ENCODE assay signal across 18 cellular contexts in genomic region chr5:128276537-128277216, GRCh38.
DNase-seq lines count a peak whose midpoint lies in the region; ATAC-seq and TF ChIP-seq lines count a peak whose summit lies in the region.
"Had no signal": no experiment of that assay in that cellular context is flagged by ENCODE, and none has a peak within 500 bp of the region (broad histone marks: within the 10 kb centered on the region; RNA-seq: fewer than 3 reads in every experiment).

No MANE protein-coding gene starts in this region.

- peak overlapping the region; percentile 61 for H3K4me2 ChIP-seq in PC-9

- no peaks in the 10 kb centered on the region for H4K20me1 ChIP-seq in PC-9 (ENCODE audit: insufficient read depth)

- DNase-seq in EL = peak; percentile 27
- DNase-seq in PC-9 = peak; percentile 29 to 56
- peak; percentile 50 for DNase-seq in cardiac fibroblast (ENCODE audit: low read depth in 2 of 2)
- peak; percentile 14 for DNase-seq in kidney tubule cell (ENCODE audit: low spot score)
- DNase-seq in NCI-H1105 treated with DMSO at 0.1 percent for 48 hours (lab: John Stamatoyannopoulos, UW) = no peak
- no peak for DNase-seq in uterus
- DNase-seq in NCI-H748 (lab: John Stamatoyannopoulos, UW; ENCODE audit: unreplicated experiment) = no peak
- DNase-seq: ACHN; activated CD4-positive, alpha-beta T cell treated with anti-CD3 and anti-CD28 coated beads, Interleukin-2, amount 50 U/mL, for 4 hours; activated naive CD4-positive, alpha-beta T cell treated with anti-CD3 and anti-CD28 coated beads for 36 hours; C1 segment of cervical spinal cord; NCI-H2029; NCI-H510A treated with DMSO at 0.1 percent for 48 hours; retina; SHP77 treated with DMSO at 0.1 percent for 48 hours; substantia nigra had no signal

- no peaks in the 10 kb centered on the region for H3F3A ChIP-seq in PC-9 (ENCODE audit: insufficient read depth, low read depth)

- CTCF ChIA-PET in PC-9 (lab: Charles Lee) = no interaction called here

- H3K27me3 ChIP-seq in PC-9 (ENCODE audit: insufficient read depth, low read depth) (no peaks in the 10 kb centered on the region), uterus (no peaks in the 10 kb centered on the region)

- TF ChIP-seq CTCF in PC-9 (conservative IDR thresholded peaks at IDR 0.05) = no peak
- no peak for TF ChIP-seq CTCF in cardiac fibroblast (IDR thresholded peaks at IDR 0.05; ENCODE audit: low read depth, low read length)
- no peak for TF ChIP-seq CTCF in uterus (IDR thresholded peaks at IDR 0.05)

- H3K27ac ChIP-seq in PC-9 (0 out of 2 replicates have a peak overlapping the region, but pooled peaks have one; percentile 16), uterus (no peak overlapping the region)

- H3K4me1 ChIP-seq in PC-9 (replicated peaks; ENCODE audit: insufficient read depth) = peaks cover 14% of the 10 kb centered on the region; the same call in 1 of the 2 replicates
- no peaks in the 10 kb centered on the region for H3K4me1 ChIP-seq in uterus

- H3K4me3 ChIP-seq in PC-9 = peak overlapping the region; percentile 33; the same call in 1 of the 2 replicates
- H3K4me3 ChIP-seq in cardiac fibroblast (replicated peaks in 1 of 2; ENCODE audit: low read depth in 2 of 2, low read length in 2 of 2) = peak overlapping the region in 1 of 2 donors; percentile 3
- H3K4me3 ChIP-seq in uterus = no peak overlapping the region
- H3K4me3 ChIP-seq: GM12878 had no signal

- no peaks in the 10 kb centered on the region for H3K36me3 ChIP-seq in PC-9 (ENCODE audit: low read depth)
- H3K36me3 ChIP-seq in uterus = no peaks in the 10 kb centered on the region

- H2AFZ ChIP-seq in PC-9 = peak overlapping the region; percentile 62

- no peaks in the 10 kb centered on the region for H3K9me2 ChIP-seq in PC-9 (ENCODE audit: insufficient read depth)

- no peaks in the 10 kb centered on the region for H3K79me2 ChIP-seq in PC-9 (ENCODE audit: low read depth)

- H3K9me3 ChIP-seq in PC-9 (ENCODE audit: insufficient read depth, low read depth) (no peaks in the 10 kb centered on the region), uterus (no peaks in the 10 kb centered on the region)

- TF ChIP-seq POLR2A in uterus (IDR thresholded peaks at IDR 0.05) = no peak

- ATAC-seq in HG02759 (IDR thresholded peaks at IDR 0.05; ENCODE audit: unreplicated experiment) = no peak
- ATAC-seq: GM12878 had no signal

- POLR2A ChIA-PET in PC-9 (lab: Charles Lee; ENCODE audit: unreplicated experiment) = no interaction called here

- BruUV-seq in PC-9 (replicated peaks; lab: Mats Ljungman, UMichigan) = no TSS peak

- intact Hi-C loops in PC-9 (cut with micrococcal nuclease; ENCODE audit: unreplicated experiment) = no loop called here
- intact Hi-C loops in uterus (cut with DNase I; ENCODE audit: low total_unique reads) = no loop called here

Comparison
In these comparisons a context has a peak if more than half of its experiments do, and no peak if none do; other contexts are left out.
1. DNase-seq: peak in EL (single experiment), PC-9 (2 of 2), cardiac fibroblast (2 of 2) and kidney tubule cell (single experiment); none in NCI-H1105 treated with DMSO at 0.1 percent for 48 hours (single experiment), uterus (0 of 2) and NCI-H748 (single experiment).